ENCODE assay signal across 8 cellular contexts in the genomic region with DNA sequence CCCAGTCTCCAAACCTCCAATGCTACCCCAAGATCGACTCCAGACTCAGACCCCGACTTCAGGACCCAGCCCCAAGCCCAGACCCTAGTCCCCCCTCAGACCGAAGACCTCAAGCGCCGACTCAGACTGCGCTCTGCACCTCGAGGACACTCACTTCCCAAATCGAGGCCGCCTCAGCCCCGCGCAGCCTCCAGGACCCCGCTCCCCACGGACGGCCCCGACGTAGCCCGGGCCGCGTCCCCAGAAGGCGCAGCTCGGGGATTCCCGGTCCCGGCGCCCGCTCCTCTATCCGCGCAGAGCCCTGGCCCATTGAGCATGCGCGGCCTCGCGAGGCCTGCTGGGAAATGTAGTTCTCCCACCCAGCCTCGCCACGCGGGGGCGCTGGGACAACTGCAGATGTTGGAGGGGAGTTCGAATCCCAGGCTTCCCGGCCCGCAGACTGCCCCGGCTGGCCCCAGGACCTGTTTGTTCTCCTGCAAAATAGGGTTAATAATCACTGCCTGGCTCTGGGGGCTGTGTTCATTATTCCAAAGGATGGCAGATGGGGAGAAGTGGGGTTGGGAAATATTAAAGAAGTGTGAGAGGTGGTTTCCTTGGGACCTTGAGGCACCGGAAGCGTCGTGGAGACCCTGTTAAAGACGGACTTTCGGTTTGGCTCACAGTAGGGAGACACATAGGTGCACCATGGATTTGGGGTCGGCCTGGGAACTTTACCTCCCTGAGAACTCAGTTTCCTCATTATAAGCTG. TPM values are rescaled to one million over a fixed set of nuclear protein-coding genes. Genes with fewer than 3 reads are reported as not detected.
DNase-seq lines count a peak whose midpoint lies in the region; ATAC-seq, FAIRE-seq and TF ChIP-seq lines count a peak whose summit lies in the region.

TSS of gene APBA3 (minus strand) at position 311 of the 748 bp plus-strand sequence. CDS start 1,428 bp downstream, outside the sequence.

- H3K9me3 ChIP-seq in small intestine (ENCODE audit: control insufficient read depth, low read depth): no peaks in the 10 kb centered on the region

- ATAC-seq in HG03095 (IDR thresholded peaks at IDR 0.05; ENCODE audit: unreplicated experiment) (peak; percentile 49), GM19463 (IDR thresholded peaks at IDR 0.05; ENCODE audit: unreplicated experiment) (no peak)

- no peak for FAIRE-seq in small intestine (lab: Jason Lieb, UNC)

- peak; percentile 68 for TF ChIP-seq CTCF in VCaP (conservative IDR thresholded peaks at IDR 0.05)

- in situ Hi-C loops in T47D (cut with HindIII; ENCODE audit: low pct_unique_long_range_greater_than_20kb, low sequenced_read_pairs): no loop called here

- H3K27ac ChIP-seq in VCaP (peak within 1 kb of the TSS; percentile 91), small intestine (ENCODE audit: low read depth in 1 of 2, low read length in 1 of 2) (peak within 1 kb of the TSS; percentile 91 to 100)

- WGBS in small intestine, 3 donors: 1 to 5% (median 3%) methylated on average over 45 of the region's 45 CpGs

- peaks cover 0 to 5% of the 10 kb centered on the region in 2 donors for H3K36me3 ChIP-seq in small intestine (ENCODE audit: control insufficient read depth in 2 of 2, insufficient read depth in 2 of 2, low read length in 2 of 2)

- DNase-seq in NCI-H2171 treated with DMSO at 0.1 percent for 48 hours (lab: John Stamatoyannopoulos, UW) (peak; percentile 79), T47D (ENCODE audit: low read depth in 1 of 2, low spot score in 1 of 2) (peak; percentile 74 to 88), iPS-NIHi11 (ENCODE audit: low spot score) (peak; percentile 95), small intestine (peak; percentile 91)

- peak; percentile 92 for TF ChIP-seq POLR2A in GM15510 (IDR thresholded peaks at IDR 0.05; ENCODE audit: borderline replicate concordance, extremely low read depth, insufficient read length)

- peak within 1 kb of the TSS; percentile 82 to 92 for H3K4me3 ChIP-seq in small intestine (ENCODE audit: low read depth in 1 of 2, low read length in 2 of 2)

- peaks cover 0 to 5% of the 10 kb centered on the region in 2 donors for H3K4me1 ChIP-seq in small intestine (ENCODE audit: control insufficient read depth in 2 of 2, insufficient read depth in 1 of 2, low read depth in 1 of 2, low read length in 1 of 2)

- no peaks in the 10 kb centered on the region for H3K27me3 ChIP-seq in small intestine (ENCODE audit: control insufficient read depth in 2 of 2, insufficient read depth in 2 of 2, low read length in 2 of 2)

RNA-seq across cellular contexts. Expression of gene APBA3, which starts in this region (rescaled TPM):
- 10 to 100 TPM; 13.1 to 20.8 (median 13.8) TPM for polyA plus RNA-seq in small intestine
